In the genomic region with DNA sequence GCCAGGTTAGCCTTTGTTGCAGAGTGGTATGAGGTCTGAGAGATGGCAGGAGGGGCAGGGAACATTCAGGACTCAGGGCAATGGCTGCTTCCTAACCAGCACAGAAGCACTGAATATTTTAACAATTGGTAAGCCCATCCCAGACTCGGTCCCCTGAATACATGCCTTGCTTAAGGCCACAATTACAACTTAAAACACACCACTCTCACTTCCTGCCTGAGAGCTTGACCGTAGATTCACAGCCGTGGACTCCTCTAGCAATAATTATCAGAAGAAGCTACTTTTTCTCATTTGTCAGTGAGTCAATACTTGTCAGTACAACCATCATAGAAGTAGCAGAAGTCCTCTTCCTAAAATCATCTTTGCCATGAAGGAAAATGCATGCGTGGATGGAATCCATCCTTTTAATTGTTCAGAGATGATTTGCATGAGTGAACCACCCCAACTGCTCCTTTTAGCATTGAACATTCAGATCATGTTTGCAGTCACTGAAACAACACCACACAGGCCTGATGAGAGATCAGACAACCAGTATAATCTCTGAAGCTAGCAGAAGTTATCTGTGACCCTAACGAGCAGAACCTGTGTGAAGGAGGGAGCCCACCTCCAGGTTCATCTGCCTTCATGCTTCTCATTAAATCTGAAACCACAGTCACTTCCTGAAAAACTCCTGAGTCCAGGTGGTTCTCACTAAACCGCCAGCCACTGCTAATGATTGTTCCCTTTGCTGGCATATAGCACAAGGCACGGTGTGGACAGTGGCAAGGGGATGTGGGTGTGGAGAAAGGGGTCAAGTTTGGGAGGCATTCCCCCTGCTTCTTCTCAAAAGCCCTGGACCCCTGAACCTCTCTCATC, we compare ENCODE assay signal across 16 cellular contexts.
DNase-seq lines count a peak whose midpoint lies in the region; ATAC-seq, FAIRE-seq and TF ChIP-seq lines count a peak whose summit lies in the region.
"Had no signal": no experiment of that assay in that cellular context is flagged by ENCODE, and none has a peak within 500 bp of the region (broad histone marks: within the 10 kb centered on the region; RNA-seq: fewer than 3 reads in every experiment).

No MANE protein-coding gene starts in this region.

- no peak overlapping the region for H3K9ac ChIP-seq in astrocyte (ENCODE audit: low read length)

- peaks cover 11% of the 10 kb centered on the region for H3K4me1 Mint-ChIP-seq in astrocyte (ENCODE audit: low read depth, unreplicated experiment)
- H3K4me1 Mint-ChIP-seq: brain; stimulated activated naive CD8-positive, alpha-beta T cell treated with anti-CD3 and anti-CD28 coated beads, Interleukin-15, amount 100 ng/mL, for 72 hours had no signal

- ATAC-seq in GM18868 (IDR thresholded peaks at IDR 0.05; ENCODE audit: unreplicated experiment) (peak; percentile 48), GM21619 (IDR thresholded peaks at IDR 0.05; ENCODE audit: unreplicated experiment) (peak; percentile 86), HG03175 (IDR thresholded peaks at IDR 0.05; ENCODE audit: unreplicated experiment) (peak; percentile 62)
- ATAC-seq: stimulated activated naive CD8-positive, alpha-beta T cell treated with anti-CD3 and anti-CD28 coated beads, Interleukin-15, amount 100 ng/mL, for 72 hours had no signal

- H3K27me3 Mint-ChIP-seq in astrocyte (ENCODE audit: low read depth, unreplicated experiment): no peaks in the 10 kb centered on the region

- no peaks in the 10 kb centered on the region for H3K79me2 ChIP-seq in astrocyte (ENCODE audit: insufficient read depth, low read length)

- no peaks in the 10 kb centered on the region for H3K36me3 Mint-ChIP-seq in astrocyte (ENCODE audit: low read depth, unreplicated experiment)
- H3K36me3 Mint-ChIP-seq: brain had no signal

- TF ChIP-seq CTCF in astrocyte (IDR thresholded peaks at IDR 0.05; ENCODE audit: insufficient read depth, low read depth, low read length): no peak
- TF ChIP-seq CTCF in suprapubic skin (IDR thresholded peaks at IDR 0.05): no peak

- H3K4me3 Mint-ChIP-seq in astrocyte (ENCODE audit: unreplicated experiment): no peak overlapping the region
- H3K4me3 Mint-ChIP-seq: brain; stimulated activated naive CD8-positive, alpha-beta T cell treated with anti-CD3 and anti-CD28 coated beads, Interleukin-15, amount 100 ng/mL, for 72 hours had no signal

- no peak overlapping the region for H2AFZ ChIP-seq in astrocyte (ENCODE audit: low read depth, low read length)

- H3K9me3 ChIP-seq in astrocyte (ENCODE audit: insufficient read depth, low read depth, low read length) (no peaks in the 10 kb centered on the region), suprapubic skin (no peaks in the 10 kb centered on the region)
- H3K9me3 ChIP-seq: Peyer's patch had no signal

- H3K4me1 ChIP-seq in astrocyte (ENCODE audit: insufficient read depth, low read length) (peaks cover 2% of the 10 kb centered on the region), suprapubic skin (no peaks in the 10 kb centered on the region)
- H3K4me1 ChIP-seq: Peyer's patch had no signal

- H3K27ac ChIP-seq in astrocyte (ENCODE audit: low read depth, low read length) (no peak overlapping the region), suprapubic skin (no peak overlapping the region)

- H3K27me3 ChIP-seq in astrocyte (ENCODE audit: insufficient read depth, low read length): no peaks in the 10 kb centered on the region
- H3K27me3 ChIP-seq in suprapubic skin: no peaks in the 10 kb centered on the region
- H3K27me3 ChIP-seq: Peyer's patch had no signal

- no peak for TF ChIP-seq EP300 in suprapubic skin (IDR thresholded peaks at IDR 0.05)

- H3K4me2 ChIP-seq in astrocyte (ENCODE audit: low read length): no peak overlapping the region

- peak overlapping the region; percentile 42 for H3K27ac Mint-ChIP-seq in astrocyte (ENCODE audit: unreplicated experiment)
- H3K27ac Mint-ChIP-seq: brain; stimulated activated naive CD8-positive, alpha-beta T cell treated with anti-CD3 and anti-CD28 coated beads, Interleukin-15, amount 100 ng/mL, for 72 hours had no signal

- TF ChIP-seq POLR2A in suprapubic skin (IDR thresholded peaks at IDR 0.05): no peak

- H3K9me3 Mint-ChIP-seq in astrocyte (ENCODE audit: unreplicated experiment): no peaks in the 10 kb centered on the region

- DNase-seq in astrocyte (ENCODE audit: low read depth): no peak
- no peak for DNase-seq in suprapubic skin (ENCODE audit: low spot score in 2 of 2)
- DNase-seq in HT-29 (ENCODE audit: low spot score): no peak
- DNase-seq in NCI-H345 (lab: John Stamatoyannopoulos, UW): no peak
- no peak for DNase-seq in stimulated activated CD4-positive, alpha-beta T cell treated with anti-CD3 and anti-CD28 coated beads, Interleukin-12 subunit alpha, Interleukin-12 subunit beta, amount 100 ng/mL, for 4 hours
- DNase-seq: activated CD4-positive, alpha-beta T cell treated with anti-CD3 and anti-CD28 coated beads, Interleukin-2, amount 50 U/mL, for 48 hours; activated effector memory CD4-positive, alpha-beta T cell treated with anti-CD3 and anti-CD28 coated beads, Interleukin-2, amount 50 U/mL, for 16 hours; stimulated activated CD4-positive, alpha-beta T cell treated with anti-CD3 and anti-CD28 coated beads, Interleukin-4, amount 100 ng/mL, for 4 hours; stimulated activated naive CD8-positive, alpha-beta T cell treated with anti-CD3 and anti-CD28 coated beads, Interleukin-15, amount 100 ng/mL, for 72 hours; T-helper 2 cell had no signal

- FAIRE-seq in astrocyte (lab: Jason Lieb, UNC): no peak
- FAIRE-seq: G401.6 had no signal

- no peaks in the 10 kb centered on the region for H3K36me3 ChIP-seq in astrocyte (ENCODE audit: insufficient read depth, low read length)
- no peaks in the 10 kb centered on the region for H3K36me3 ChIP-seq in suprapubic skin
- H3K36me3 ChIP-seq: Peyer's patch had no signal

- H4K20me1 ChIP-seq in astrocyte (ENCODE audit: insufficient read depth, low read length): no peaks in the 10 kb centered on the region

- 80% methylated on average over 6 of the region's 7 CpGs for WGBS in suprapubic skin

- H3K4me3 ChIP-seq in astrocyte (ENCODE audit: insufficient read depth, low read depth, low read length) (no peak overlapping the region), suprapubic skin (no peak overlapping the region)
- H3K4me3 ChIP-seq: Peyer's patch had no signal
